ENCODE assay signal across 26 cellular contexts in genomic region chr7:122752583-122752982, GRCh38. TPM values are rescaled to one million over a fixed set of nuclear protein-coding genes. Genes with fewer than 3 reads are reported as not detected.
A peak's percentile ranks its signal among the peaks of the same experiment; 100 is the strongest.
DNase-seq lines count a peak whose midpoint lies in the region; ATAC-seq, FAIRE-seq and TF ChIP-seq lines count a peak whose summit lies in the region.
"Had no signal": no experiment of that assay in that cellular context is flagged by ENCODE, and none has a peak within 500 bp of the region (broad histone marks: within the 10 kb centered on the region; RNA-seq: fewer than 3 reads in every experiment).

No MANE protein-coding gene starts in this region.

- H3K27me3 Mint-ChIP-seq in Caco-2 (ENCODE audit: insufficient read depth, unreplicated experiment), result no peaks in the 10 kb centered on the region
- peaks cover 3% of the 10 kb centered on the region for H3K27me3 Mint-ChIP-seq in GM23338 (ENCODE audit: insufficient read depth, low read depth, poor library complexity)
- H3K27me3 Mint-ChIP-seq: CD4-positive, alpha-beta T cell; CD8-positive, alpha-beta memory T cell had no signal

- WGBS in hepatocyte (ENCODE audit: low lambda C conversion rate, missing lambda C conversion rate), result 36% methylated on average over 3 of the region's 3 CpGs
- 49 to 71% methylated on average over 3 of the region's 3 CpGs for WGBS in esophagus squamous epithelium, 2 donors

- CTCF ChIA-PET in Caco-2 (lab: Charles Lee) (no interaction called here), HEK293T (lab: Yijun Ruan, JAX) (no interaction called here)

- H3F3A ChIP-seq in GM23338 (replicated peaks; ENCODE audit: low read depth), result no peaks in the 10 kb centered on the region

- H3K27ac Mint-ChIP-seq in Caco-2 (ENCODE audit: unreplicated experiment), result peak overlapping the region; percentile 2
- peak overlapping the region; percentile 1; the same call in 1 of the 2 replicates for H3K27ac Mint-ChIP-seq in GM23338
- H3K27ac Mint-ChIP-seq: CD14-positive monocyte; CD4-positive, alpha-beta T cell; CD8-positive, alpha-beta memory T cell had no signal

- H3K27me3 ChIP-seq in Caco-2 (replicated peaks; ENCODE audit: control insufficient read depth, insufficient read depth, low read length) (no peaks in the 10 kb centered on the region), GM23338 (ENCODE audit: insufficient read depth) (no peaks in the 10 kb centered on the region), hepatocyte (no peaks in the 10 kb centered on the region), esophagus squamous epithelium (no peaks in the 10 kb centered on the region)
- H3K27me3 ChIP-seq: BE2C; BLaER1 treated with 17β-estradiol and CSF1 and Interleukin-3, amounts not matched to agents 10 nM and 100 nM had no signal

- H3K36me3 Mint-ChIP-seq in Caco-2 (ENCODE audit: insufficient read depth, unreplicated experiment) (no peaks in the 10 kb centered on the region), GM23338 (ENCODE audit: low read depth) (no peaks in the 10 kb centered on the region)
- H3K36me3 Mint-ChIP-seq: CD14-positive monocyte; CD8-positive, alpha-beta memory T cell had no signal

- DNase-seq in Caco-2, result peak in 1 of 2 experiments; percentile 28
- no peak for DNase-seq in GM23338 (ENCODE audit: low spot score)
- DNase-seq in hepatocyte (ENCODE audit: low spot score), result no peak
- DNase-seq in renal cortical epithelial cell (ENCODE audit: low read depth), result peak; percentile 37
- no peak for DNase-seq in RCC 7860 (ENCODE audit: low spot score)
- no peak for DNase-seq in HEK293T (ENCODE audit: extremely low spot score)
- no peak for DNase-seq in esophagus squamous epithelium (lab: John Stamatoyannopoulos, UW)
- DNase-seq: 8988T; ACHN; AML-193; BE2C; CD4-positive, alpha-beta T cell; CD8-positive, alpha-beta memory T cell; DMS 273 treated with DMSO at 0.1 percent for 48 hours; DMS79 treated with DMSO at 0.1 percent for 48 hours; GF-D8; H7; HCEC 1CT had no signal

- H2AFZ ChIP-seq in GM23338 (no peak overlapping the region), hepatocyte (no peak overlapping the region)

- H3K4me1 Mint-ChIP-seq in Caco-2 (ENCODE audit: low read depth, unreplicated experiment) (peaks cover 13% of the 10 kb centered on the region), GM23338 (peaks cover 46% of the 10 kb centered on the region)
- H3K4me1 Mint-ChIP-seq: CD14-positive monocyte; CD8-positive, alpha-beta memory T cell had no signal

- TF ChIP-seq POLR2A in esophagus squamous epithelium (IDR thresholded peaks at IDR 0.05), result no peak

- H3K27ac ChIP-seq in GM23338 (ENCODE audit: low read depth), result no peak overlapping the region
- no peak overlapping the region for H3K27ac ChIP-seq in hepatocyte
- H3K27ac ChIP-seq in esophagus squamous epithelium, result no peak overlapping the region
- H3K27ac ChIP-seq: A549; BLaER1 treated with 17β-estradiol and CSF1 and Interleukin-3, amounts not matched to agents 10 nM and 100 nM had no signal

- no peaks in the 10 kb centered on the region for H3K36me3 ChIP-seq in Caco-2 (ENCODE audit: control insufficient read depth, insufficient read depth, low read length)
- H3K36me3 ChIP-seq in GM23338 (ENCODE audit: insufficient read depth), result no peaks in the 10 kb centered on the region
- no peaks in the 10 kb centered on the region for H3K36me3 ChIP-seq in hepatocyte (replicated peaks; ENCODE audit: insufficient read depth, low read depth)
- H3K36me3 ChIP-seq in esophagus squamous epithelium, result no peaks in the 10 kb centered on the region
- H3K36me3 ChIP-seq: BE2C; BLaER1 treated with 17β-estradiol and CSF1 and Interleukin-3, amounts not matched to agents 10 nM and 100 nM had no signal

- POLR2A ChIA-PET in Caco-2 (lab: Charles Lee) (no interaction called here), HEK293T (lab: Yijun Ruan, JAX) (no interaction called here)

- intact Hi-C loops in Caco-2 (cut with micrococcal nuclease; ENCODE audit: unreplicated experiment) (loop anchor here (2.0 kb wide), 1 partner anchor 74 kb away; no protein-coding TSS in a partner anchor), esophagus squamous epithelium (cut with DNase I) (no loop called here)

- no peaks in the 10 kb centered on the region for H3K9me3 ChIP-seq in Caco-2
- no peaks in the 10 kb centered on the region for H3K9me3 ChIP-seq in hepatocyte (ENCODE audit: low read depth)
- no peaks in the 10 kb centered on the region for H3K9me3 ChIP-seq in esophagus squamous epithelium
- H3K9me3 ChIP-seq: A549; BE2C; BLaER1 treated with 17β-estradiol and CSF1 and Interleukin-3, amounts not matched to agents 10 nM and 100 nM had no signal

- peak overlapping the region; percentile 23 for H3K4me3 Mint-ChIP-seq in Caco-2 (ENCODE audit: unreplicated experiment)
- no peak overlapping the region for H3K4me3 Mint-ChIP-seq in GM23338
- H3K4me3 Mint-ChIP-seq: CD14-positive monocyte; CD4-positive, alpha-beta T cell; CD8-positive, alpha-beta memory T cell had no signal

- H3K9me3 Mint-ChIP-seq in Caco-2 (ENCODE audit: unreplicated experiment) (no peaks in the 10 kb centered on the region), GM23338 (no peaks in the 10 kb centered on the region)

- H3K79me2 ChIP-seq in GM23338 (replicated peaks; ENCODE audit: insufficient read depth) (no peaks in the 10 kb centered on the region; the same call in 1 of the 2 replicates), hepatocyte (no peaks in the 10 kb centered on the region)

- no peak for ATAC-seq in GM23338
- ATAC-seq: A549 had no signal

- no peak for FAIRE-seq in RCC 7860 (lab: Jason Lieb, UNC)
- FAIRE-seq: A549, D721Med, GM12891, H1 had no signal

- TF ChIP-seq CTCF in Caco-2 (IDR thresholded peaks at IDR 0.05; ENCODE audit: insufficient read depth in 1 of 2, low read depth in 1 of 2, low read length in 1 of 2, severe bottlenecking in 1 of 2, unreplicated experiment in 1 of 2) (no peak), GM23338 (conservative IDR thresholded peaks at IDR 0.05; ENCODE audit: low read depth in 2 of 2) (no peak), hepatocyte (IDR thresholded peaks at IDR 0.05; ENCODE audit: poor library complexity) (no peak), esophagus squamous epithelium (IDR thresholded peaks at IDR 0.05) (no peak)

- no peaks in the 10 kb centered on the region for H3K9me2 ChIP-seq in GM23338 (ENCODE audit: insufficient read depth)
- H3K9me2 ChIP-seq in hepatocyte (replicated peaks; ENCODE audit: insufficient read depth), result no peaks in the 10 kb centered on the region

- H3K4me3 ChIP-seq in Caco-2 (ENCODE audit: low read depth, low read length) (no peak overlapping the region), GM23338 (no peak overlapping the region), hepatocyte (no peak overlapping the region), esophagus squamous epithelium (no peak overlapping the region)
- H3K4me3 ChIP-seq: A549; BLaER1 treated with 17β-estradiol and CSF1 and Interleukin-3, amounts not matched to agents 10 nM and 100 nM had no signal

- H3K4me1 ChIP-seq in Caco-2 (peaks cover 14% of the 10 kb centered on the region), GM23338 (ENCODE audit: insufficient read depth) (peaks cover 44% of the 10 kb centered on the region), hepatocyte (ENCODE audit: insufficient read depth) (peaks cover 5% of the 10 kb centered on the region), esophagus squamous epithelium (no peaks in the 10 kb centered on the region)
- H3K4me1 ChIP-seq: A549; BE2C; BLaER1 treated with 17β-estradiol and CSF1 and Interleukin-3, amounts not matched to agents 10 nM and 100 nM had no signal

- no TSS peak for BruUV-seq in Caco-2 (replicated peaks; lab: Mats Ljungman, UMichigan)

- H4K20me1 ChIP-seq in GM23338 (replicated peaks; ENCODE audit: insufficient read depth), result no peaks in the 10 kb centered on the region
- no peaks in the 10 kb centered on the region for H4K20me1 ChIP-seq in hepatocyte (ENCODE audit: insufficient read depth, poor library complexity, severe bottlenecking)
- H4K20me1 ChIP-seq: BLaER1 treated with 17β-estradiol and CSF1 and Interleukin-3, amounts not matched to agents 10 nM and 100 nM had no signal

- H3K4me2 ChIP-seq in GM23338 (no peak overlapping the region), hepatocyte (peak overlapping the region; percentile 21)
- H3K4me2 ChIP-seq: A549; BLaER1 treated with 17β-estradiol and CSF1 and Interleukin-3, amounts not matched to agents 10 nM and 100 nM had no signal

TF ChIP-seq in HEK293T, 16 proteins besides CTCF, POLR2A, EP300 and RAD21 (continues in another document):
- TF ChIP-seq SP1 (IDR thresholded peaks at IDR 0.05), result no peak
- no peak for TF ChIP-seq L3MBTL2 (conservative IDR thresholded peaks at IDR 0.05)
- no peak for TF ChIP-seq NFRKB (IDR thresholded peaks at IDR 0.05)
- TF ChIP-seq CTBP1 (IDR thresholded peaks at IDR 0.05; ENCODE audit: borderline replicate concordance), result no peak
- TF ChIP-seq ZNF384 (IDR thresholded peaks at IDR 0.05), result no peak
- no peak for TF ChIP-seq ARNT (IDR thresholded peaks at IDR 0.05)
- no peak for TF ChIP-seq ELF4 (IDR thresholded peaks at IDR 0.05)
- TF ChIP-seq FOXM1 (IDR thresholded peaks at IDR 0.05; ENCODE audit: borderline replicate concordance), result no peak
- TF ChIP-seq TARDBP (IDR thresholded peaks at IDR 0.05), result no peak
- TF ChIP-seq HDGF (IDR thresholded peaks at IDR 0.05; ENCODE audit: borderline replicate concordance), result no peak
- TF ChIP-seq FOXK2 (IDR thresholded peaks at IDR 0.05), result no peak
- TF ChIP-seq PKNOX1 (IDR thresholded peaks at IDR 0.05), result no peak

RNA-seq across cellular contexts. Expression of gene RNF148, which starts 49.9 kb away (rescaled TPM):
- total RNA-seq in Caco-2 (2022) (not detected in 2 replicates), hepatocyte (2.2 and 3.8 TPM in 2 replicates), renal cortical epithelial cell (0.15 TPM in 1 of 2 replicates, not detected in the other), esophagus squamous epithelium (1 to 10 TPM in 1 of 4 donors, not detected in 3; 1.5 TPM)
- total RNA-seq in GM23338 (2014; rRNA removed; shearing (Covaris generic)), result 0.23 and 2.2 TPM in 2 replicates
- polyA plus RNA-seq in GM23338 (2016; fragmentation: Nextera tagmentation; extraction: Ambion mirVana) (not detected in 2 replicates), hepatocyte (0.48 TPM in 1 of 2 replicates, not detected in the other)
- total RNA-seq: CD4-positive, alpha-beta T cell; CD8-positive, alpha-beta memory T cell; Daoy; G401; H7 had no signal
- polyA plus RNA-seq: A549; CD14-positive monocyte; CD8-positive, alpha-beta memory T cell had no signal

RNA-seq across cellular contexts. Expression of gene RNF133, which starts 53.7 kb away (rescaled TPM):
- total RNA-seq in Caco-2 (2022) (0.21 TPM in 1 of 2 replicates, not detected in the other), hepatocyte (1.9 and 2.2 TPM in 2 replicates), renal cortical epithelial cell (0.10 TPM in 1 of 2 replicates, not detected in the other), esophagus squamous epithelium (under 1 TPM in 2 of 4 donors, not detected in 2; 0.40 to 0.57 TPM)
- 1.1 and 2.0 TPM in 2 replicates for total RNA-seq in GM23338 (2014; rRNA removed; shearing (Covaris generic))
- polyA plus RNA-seq in GM23338 (2016; fragmentation: Nextera tagmentation; extraction: Ambion mirVana) (not detected in 2 replicates), hepatocyte (0.10 TPM in 1 of 2 replicates, not detected in the other)
- total RNA-seq: CD4-positive, alpha-beta T cell; CD8-positive, alpha-beta memory T cell; Daoy; G401; H7 had no signal
- polyA plus RNA-seq: A549; CD14-positive monocyte; CD8-positive, alpha-beta memory T cell had no signal
